24 cellular contexts compared by ENCODE assay signal in the genomic region with DNA sequence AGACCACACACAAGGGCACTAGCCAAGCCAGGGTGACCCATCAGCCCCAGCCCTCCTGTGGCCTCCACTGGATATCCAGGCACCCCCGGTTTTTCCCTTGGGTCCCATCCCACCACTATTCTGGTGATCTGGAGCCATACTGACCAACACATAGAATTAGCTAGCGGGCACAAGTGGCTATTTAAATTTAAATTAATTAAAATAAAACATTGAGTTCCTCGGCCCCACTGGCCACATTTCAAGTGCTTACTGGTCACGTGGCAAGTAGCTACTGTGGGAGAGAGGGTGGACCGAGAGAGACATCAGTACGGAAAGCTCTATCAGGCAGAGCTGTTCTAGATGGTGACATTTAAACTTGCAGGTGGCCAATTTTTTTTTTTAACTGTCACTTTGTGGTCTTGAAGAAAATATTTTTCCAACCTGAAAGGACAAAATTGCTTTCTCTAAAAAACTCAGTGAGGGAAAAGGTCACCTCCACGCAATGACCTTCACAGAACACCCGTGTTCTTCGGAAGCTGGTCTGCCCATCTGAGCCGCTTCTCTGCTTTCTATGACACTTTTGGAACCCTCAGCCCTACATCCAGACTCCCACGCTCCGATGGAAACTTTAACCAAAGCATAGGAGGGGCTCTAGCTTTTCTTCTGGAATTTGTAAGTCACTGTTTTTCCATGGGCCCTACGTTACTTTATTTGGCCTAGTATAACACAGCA. TPM values are rescaled to one million over a fixed set of nuclear protein-coding genes. Genes with fewer than 3 reads are reported as not detected.
A peak's percentile ranks its signal among the peaks of the same experiment; 100 is the strongest.
DNase-seq lines count a peak whose midpoint lies in the region; ATAC-seq and TF ChIP-seq lines count a peak whose summit lies in the region.
"Had no signal": no experiment of that assay in that cellular context is flagged by ENCODE, and none has a peak within 500 bp of the region (broad histone marks: within the 10 kb centered on the region; RNA-seq: fewer than 3 reads in every experiment).

No MANE protein-coding gene starts in this region.

- no peak overlapping the region for H3K27ac Mint-ChIP-seq in T-cell
- H3K27ac Mint-ChIP-seq: activated T-cell treated with anti-CD3 and anti-CD28 coated beads, Interleukin-2, amount 50 U/mL, for 24 hours; CD8-positive, alpha-beta T cell; HFFc6; naive B cell had no signal

- peaks cover 54% of the 10 kb centered on the region for H3K4me1 Mint-ChIP-seq in activated T-cell treated with anti-CD3 and anti-CD28 coated beads, Interleukin-2, amount 50 U/mL, for 4 hours (ENCODE audit: low read depth)
- H3K4me1 Mint-ChIP-seq in T-cell, result peaks cover 69 to 71% (median 70%) of the 10 kb centered on the region in 3 donors

- ATAC-seq in heart right ventricle (no peak), left ventricle myocardium superior (no peak), T-cell (replicated peaks in 1 of 4) (no peak)
- no peak for ATAC-seq in activated T-cell treated with anti-CD3 and anti-CD28 coated beads, Interleukin-2, amount 50 U/mL, for 4 hours
- ATAC-seq: A549; CD8-positive, alpha-beta T cell had no signal

- intact Hi-C loops in heart right ventricle (cut with DNase I), result no loop called here
- intact Hi-C loops in left ventricle myocardium superior (cut with micrococcal nuclease), result no loop called here
- intact Hi-C loops in ascending aorta (cut with DNase I), result no loop called here

- H3K9me3 ChIP-seq in heart right ventricle, result no peaks in the 10 kb centered on the region
- no peaks in the 10 kb centered on the region for H3K9me3 ChIP-seq in ascending aorta
- H3K9me3 ChIP-seq in neutrophil, result no peaks in the 10 kb centered on the region
- H3K9me3 ChIP-seq: A549, vagina had no signal

- no peaks in the 10 kb centered on the region for H3K27me3 Mint-ChIP-seq in activated T-cell treated with anti-CD3 and anti-CD28 coated beads, Interleukin-2, amount 50 U/mL, for 4 hours (ENCODE audit: low read depth)
- no peaks in the 10 kb centered on the region for H3K27me3 Mint-ChIP-seq in T-cell
- H3K27me3 Mint-ChIP-seq: activated T-cell treated with anti-CD3 and anti-CD28 coated beads, Interleukin-2, amount 50 U/mL, for 24 hours; naive B cell had no signal

- H3K36me3 Mint-ChIP-seq in activated T-cell treated with anti-CD3 and anti-CD28 coated beads, Interleukin-2, amount 50 U/mL, for 4 hours (ENCODE audit: insufficient read depth), result peaks cover 4% of the 10 kb centered on the region
- H3K36me3 Mint-ChIP-seq in T-cell, result peaks cover 2% of the 10 kb centered on the region
- H3K36me3 Mint-ChIP-seq: immature natural killer cell, naive B cell had no signal

- H3K4me3 Mint-ChIP-seq in activated T-cell treated with anti-CD3 and anti-CD28 coated beads, Interleukin-2, amount 50 U/mL, for 4 hours, result no peak overlapping the region
- H3K4me3 Mint-ChIP-seq in T-cell, result no peak overlapping the region
- H3K4me3 Mint-ChIP-seq: activated T-cell treated with anti-CD3 and anti-CD28 coated beads, Interleukin-2, amount 50 U/mL, for 24 hours; CD8-positive, alpha-beta T cell; HFFc6 had no signal

- H3K27me3 ChIP-seq in heart right ventricle, result no peaks in the 10 kb centered on the region
- no peaks in the 10 kb centered on the region for H3K27me3 ChIP-seq in ascending aorta
- H3K27me3 ChIP-seq in neutrophil, result no peaks in the 10 kb centered on the region
- H3K27me3 ChIP-seq: vagina had no signal

- peaks cover 0 to under 1% (median 0%) of the 10 kb centered on the region in 9 donors for H3K36me3 ChIP-seq in heart right ventricle
- no peaks in the 10 kb centered on the region for H3K36me3 ChIP-seq in ascending aorta
- H3K36me3 ChIP-seq in neutrophil, result no peaks in the 10 kb centered on the region
- H3K36me3 ChIP-seq: vagina had no signal

- POLR2A ChIA-PET in T-cell (lab: Charles Lee), result no interaction called here

- TF ChIP-seq CTCF in heart right ventricle (IDR thresholded peaks at IDR 0.05), result no peak
- TF ChIP-seq CTCF in ascending aorta (IDR thresholded peaks at IDR 0.05), result no peak
- no peak for TF ChIP-seq CTCF in neutrophil (IDR thresholded peaks at IDR 0.05)

- peak overlapping the region; percentile 52 to 92 (median 70) for H3K27ac ChIP-seq in heart right ventricle
- peak overlapping the region; percentile 13 to 37 for H3K27ac ChIP-seq in ascending aorta
- H3K27ac ChIP-seq in neutrophil, result peak overlapping the region; percentile 59
- peak overlapping the region; percentile 38 for H3K27ac ChIP-seq in temporal lobe (ENCODE audit: low read depth, low read length)
- H3K27ac ChIP-seq: A549, vagina, VCaP had no signal

- H3K4me3 ChIP-seq in heart right ventricle, result no peak overlapping the region
- H3K4me3 ChIP-seq in ascending aorta, result peak overlapping the region in 1 of 2 donors; percentile 3
- no peak overlapping the region for H3K4me3 ChIP-seq in neutrophil (ENCODE audit: low read depth in 1 of 2, low read length in 1 of 2)
- H3K4me3 ChIP-seq: A549, vagina had no signal

- no peaks in the 10 kb centered on the region for H3K9me3 Mint-ChIP-seq in activated T-cell treated with anti-CD3 and anti-CD28 coated beads, Interleukin-2, amount 50 U/mL, for 4 hours
- H3K9me3 Mint-ChIP-seq in T-cell, result no peaks in the 10 kb centered on the region
- H3K9me3 Mint-ChIP-seq: activated T-cell treated with anti-CD3 and anti-CD28 coated beads, Interleukin-2, amount 50 U/mL, for 24 hours; CD8-positive, alpha-beta T cell; HFFc6; immature natural killer cell; naive B cell had no signal

- DNase-seq in heart right ventricle, result no peak
- DNase-seq in left ventricle myocardium superior, result no peak
- peak in 1 of 2 donors; percentile 44 for DNase-seq in ascending aorta (ENCODE audit: low spot score in 2 of 2)
- no peak for DNase-seq in iPS-NIHi11 (ENCODE audit: low spot score)
- DNase-seq in activated T-cell treated with anti-CD3 and anti-CD28 coated beads, Interleukin-2, amount 50 U/mL, for 4 hours, result no peak
- no peak for DNase-seq in T-cell
- DNase-seq: activated CD4-positive, alpha-beta T cell treated with anti-CD3 and anti-CD28 coated beads for 4 hours; activated gamma-delta T cell treated with Interleukin-2 at 50 U/mL for 16 hours; activated T-cell treated with anti-CD3 and anti-CD28 coated beads, Interleukin-2, amount 50 U/mL, for 24 hours; AML-193; CD8-positive, alpha-beta T cell; HFFc6; hippocampal formation; immature natural killer cell; naive B cell; NCI-H82; stimulated activated CD4-positive, alpha-beta T cell treated with anti-CD3 and anti-CD28 coated beads, Interleukin-15, amount 100 ng/mL, for 24 hours; stimulated activated CD4-positive, alpha-beta T cell treated with anti-CD3 and anti-CD28 coated beads, Interleukin-4, amount 100 ng/mL, for 4 hours; T1000 had no signal

- 72 to 73% methylated on average over 13 of the region's 13 CpGs for WGBS in heart right ventricle, 2 donors

- CTCF ChIA-PET in T-cell (lab: Charles Lee), result interaction anchor here (0.6 to 2.0 kb wide), 2 partner anchors 10 to 142 kb away, joined by 3 to 6 read pairs; no protein-coding TSS in a partner anchor

- H3K4me1 ChIP-seq in heart right ventricle (peaks cover 59 to 98% (median 92%) of the 10 kb centered on the region in 9 donors), ascending aorta (peaks cover 10 to 42% of the 10 kb centered on the region in 2 donors), neutrophil (ENCODE audit: control insufficient read depth in 1 of 2, insufficient read depth in 1 of 2, low read depth in 1 of 2, low read length in 1 of 2) (peaks cover 63 to 86% of the 10 kb centered on the region in 2 experiments)

RNA-seq across cellular contexts. Expression of gene HIPK2, which starts 30.0 kb away (rescaled TPM):
- total RNA-seq in heart right ventricle (100 to 1,000 TPM in 9 of 10 donors, 10 to 100 TPM in 1; 99.4 to 203 (median 136) TPM), left ventricle myocardium superior (103 TPM), ascending aorta (53.9 TPM), temporal lobe (20.4 TPM), T-cell (10 to 100 TPM; 32.7 to 34.5 (median 33.5) TPM)
- polyA plus RNA-seq in heart right ventricle, result 10 to 100 TPM; 19.7 to 29.3 TPM
- total RNA-seq in activated T-cell treated with anti-CD3 and anti-CD28 coated beads, Interleukin-2, amount 50 U/mL, for 4 hours, result 10 to 100 TPM; 20.3 to 26.8 (median 26.1) TPM
